In genomic region chr14:31934767-31935266, GRCh38 we compare ENCODE assay signal across 8 cellular contexts.
DNase-seq lines count a peak whose midpoint lies in the region; ATAC-seq and TF ChIP-seq lines count a peak whose summit lies in the region.

No MANE protein-coding gene starts in this region.

- no peak overlapping the region for H2AFZ ChIP-seq in Loucy (ENCODE audit: low read length)

- peaks cover 12% of the 10 kb centered on the region for H3K4me1 ChIP-seq in Loucy (ENCODE audit: insufficient read depth, low read length, poor library complexity, severe bottlenecking)
- peaks cover 12% of the 10 kb centered on the region for H3K4me1 ChIP-seq in SJCRH30

- H3K9me2 ChIP-seq in Loucy (replicated peaks; ENCODE audit: low read depth, low read length): no peaks in the 10 kb centered on the region

- H3K9me3 ChIP-seq in Loucy (ENCODE audit: insufficient read depth, low read depth, low read length) (no peaks in the 10 kb centered on the region), SJCRH30 (replicated peaks) (no peaks in the 10 kb centered on the region)

- H3K27ac ChIP-seq in SJCRH30: no peak overlapping the region

- ATAC-seq in GM21825 (IDR thresholded peaks at IDR 0.05; ENCODE audit: unreplicated experiment) (no peak), HG03442 (IDR thresholded peaks at IDR 0.05; ENCODE audit: unreplicated experiment) (no peak)

- H3F3A ChIP-seq in Loucy (ENCODE audit: low read depth): no peaks in the 10 kb centered on the region

- no peaks in the 10 kb centered on the region for H4K20me1 ChIP-seq in Loucy (ENCODE audit: insufficient read depth, low read length, poor library complexity, severe bottlenecking)

- H3K27me3 ChIP-seq in Loucy (ENCODE audit: insufficient read depth, low read length, poor library complexity, severe bottlenecking) (no peaks in the 10 kb centered on the region), SJCRH30 (no peaks in the 10 kb centered on the region)

- no peak overlapping the region for H3K4me2 ChIP-seq in Loucy (ENCODE audit: low read depth, low read length, poor library complexity, severe bottlenecking)

- DNase-seq in D341Med (ENCODE audit: low spot score): peak; percentile 72
- peak; percentile 62 to 73 for DNase-seq in SJCRH30
- DNase-seq in glomerular visceral epithelial cell (ENCODE audit: extremely low spot score): peak; percentile 75
- no peak for DNase-seq in retinal pigment epithelial cell (ENCODE audit: low read depth)
- no peak for DNase-seq in stimulated activated CD8-positive, alpha-beta memory T cell treated with anti-CD3 and anti-CD28 coated beads, Interleukin-4, amount 100 ng/mL, for 48 hours

- no peak overlapping the region for H3K9ac ChIP-seq in Loucy (ENCODE audit: low read depth, low read length, poor library complexity, severe bottlenecking)

- H3K4me3 ChIP-seq in Loucy (ENCODE audit: low read length, poor library complexity, severe bottlenecking) (no peak overlapping the region), SJCRH30 (no peak overlapping the region), retinal pigment epithelial cell (ENCODE audit: low read length) (no peak overlapping the region)

- H3K36me3 ChIP-seq in Loucy (ENCODE audit: insufficient read depth, low read length) (no peaks in the 10 kb centered on the region), SJCRH30 (no peaks in the 10 kb centered on the region)

- TF ChIP-seq CTCF in Loucy (conservative IDR thresholded peaks at IDR 0.05; ENCODE audit: low read length) (peak; percentile 57), retinal pigment epithelial cell (conservative IDR thresholded peaks at IDR 0.05; ENCODE audit: low read depth, low read length) (peak; percentile 61)

- H3K79me2 ChIP-seq in Loucy (ENCODE audit: insufficient read depth, low read length): no peaks in the 10 kb centered on the region

Comparison
In these comparisons a context has a peak if more than half of its experiments do, and no peak if none do; other contexts are left out.
1. DNase-seq: peak in D341Med (single experiment), SJCRH30 (2 of 2) and glomerular visceral epithelial cell (single experiment); none in retinal pigment epithelial cell (single experiment) and stimulated activated CD8-positive, alpha-beta memory T cell treated with anti-CD3 and anti-CD28 coated beads, Interleukin-4, amount 100 ng/mL, for 48 hours (single experiment).